ENCODE assay signal across 10 cellular contexts in the genomic region with DNA sequence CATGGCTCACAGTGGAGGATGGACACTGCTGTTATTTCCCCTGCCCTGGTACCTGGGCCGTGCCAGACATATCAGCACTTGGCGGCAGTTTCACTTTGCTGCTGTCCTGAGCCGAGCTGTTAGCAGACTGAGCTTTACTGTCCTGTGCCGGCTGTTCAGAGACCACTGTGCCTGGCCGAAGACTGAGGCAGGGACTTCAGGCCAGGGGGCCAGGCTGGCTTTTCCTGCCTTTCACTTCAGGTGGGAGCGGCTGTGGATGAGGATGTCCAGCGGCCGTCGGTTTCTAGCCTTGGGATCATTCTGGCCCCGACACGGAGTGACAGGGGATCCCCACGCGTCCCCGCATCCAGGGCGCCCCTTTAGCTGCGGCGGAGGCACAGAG. TPM values are rescaled to one million over a fixed set of nuclear protein-coding genes. Genes with fewer than 3 reads are reported as not detected.
DNase-seq lines count a peak whose midpoint lies in the region; ATAC-seq, FAIRE-seq and TF ChIP-seq lines count a peak whose summit lies in the region.
"Had no signal": no experiment of that assay in that cellular context is flagged by ENCODE, and none has a peak within 500 bp of the region (broad histone marks: within the 10 kb centered on the region; RNA-seq: fewer than 3 reads in every experiment).

No MANE protein-coding gene starts in this region.

- 23% methylated on average over 5 of the region's 17 CpGs for WGBS in right lobe of liver (ENCODE audit: insufficient coverage, low coverage, low lambda C conversion rate, missing lambda C conversion rate)
- WGBS in suprapubic skin = 0% methylated on average over 1 of the region's 17 CpGs

- no peak overlapping the region for H3K9ac ChIP-seq in MM.1S (ENCODE audit: low read length)

- ATAC-seq in activated CD4-positive, alpha-beta T cell treated with anti-CD3 and anti-CD28 coated beads for 36 hours = peak; percentile 14
- no peak for ATAC-seq in right lobe of liver

- TF ChIP-seq POLR2A in right lobe of liver (IDR thresholded peaks at IDR 0.05) (no peak), suprapubic skin (IDR thresholded peaks at IDR 0.05) (no peak), H54 (IDR thresholded peaks at IDR 0.05; ENCODE audit: low read depth, low read length) (no peak)

- CTCF ChIA-PET in activated CD4-positive, alpha-beta T cell treated with anti-CD3 and anti-CD28 coated beads for 36 hours (lab: Charles Lee) = interaction anchor here (0.8 to 1.4 kb wide), 5 partner anchors 11 to 79 kb away, joined by 3 to 4 read pairs (median 3); no protein-coding TSS in a partner anchor

- H3K27ac ChIP-seq in right lobe of liver (no peak overlapping the region), suprapubic skin (peak overlapping the region; percentile 74), MM.1S (ENCODE audit: low read length) (no peak overlapping the region)

- H4K20me1 ChIP-seq in MM.1S (ENCODE audit: insufficient read depth, low read length) = no peaks in the 10 kb centered on the region

- DNase-seq in activated CD4-positive, alpha-beta T cell treated with anti-CD3 and anti-CD28 coated beads for 36 hours = peak; percentile 41
- DNase-seq in activated CD4-positive, alpha-beta T cell treated with anti-CD3 and anti-CD28 coated beads for 1 hour = no peak
- DNase-seq in astrocyte of the cerebellum (ENCODE audit: low read depth) = no peak
- DNase-seq in right lobe of liver = peak in 1 of 3 donors; percentile 39
- DNase-seq in suprapubic skin (ENCODE audit: low spot score in 2 of 2) = no peak
- no peak for DNase-seq in MM.1S
- DNase-seq in NCI-H446 (lab: John Stamatoyannopoulos, UW) = no peak
- no peak for DNase-seq in H54 (ENCODE audit: insufficient read length, low spot score)

- H3K9me3 Mint-ChIP-seq in activated CD4-positive, alpha-beta T cell treated with anti-CD3 and anti-CD28 coated beads for 36 hours (ENCODE audit: low read depth) = no peaks in the 10 kb centered on the region

- H3K27ac Mint-ChIP-seq in activated CD4-positive, alpha-beta T cell treated with anti-CD3 and anti-CD28 coated beads for 36 hours = peak overlapping the region; percentile 93

- H3K4me1 Mint-ChIP-seq in activated CD4-positive, alpha-beta T cell treated with anti-CD3 and anti-CD28 coated beads for 36 hours = peaks cover 43% of the 10 kb centered on the region

- in situ Hi-C loops in astrocyte of the cerebellum (cut with HindIII; ENCODE audit: low sequenced_read_pairs) = no loop called here

- H3K36me3 ChIP-seq in right lobe of liver (no peaks in the 10 kb centered on the region), suprapubic skin (no peaks in the 10 kb centered on the region), MM.1S (replicated peaks; ENCODE audit: insufficient read depth, low read length) (no peaks in the 10 kb centered on the region)

- no peak for FAIRE-seq in H54 (lab: Jason Lieb, UNC)
- FAIRE-seq: A204.1, TTC549 had no signal

- H3K36me3 Mint-ChIP-seq in activated CD4-positive, alpha-beta T cell treated with anti-CD3 and anti-CD28 coated beads for 36 hours (ENCODE audit: low read depth) = peaks cover 26% of the 10 kb centered on the region

- H3K9me3 ChIP-seq in right lobe of liver (no peaks in the 10 kb centered on the region), suprapubic skin (no peaks in the 10 kb centered on the region), MM.1S (replicated peaks; ENCODE audit: insufficient read depth, low read length) (no peaks in the 10 kb centered on the region)

- no peaks in the 10 kb centered on the region for H3K27me3 Mint-ChIP-seq in activated CD4-positive, alpha-beta T cell treated with anti-CD3 and anti-CD28 coated beads for 36 hours

- H3F3A ChIP-seq in MM.1S (ENCODE audit: insufficient read depth, low read length) = no peaks in the 10 kb centered on the region

- H3K4me1 ChIP-seq in right lobe of liver (peaks cover 0 to 4% (median 0%) of the 10 kb centered on the region in 4 donors), suprapubic skin (peaks cover 45% of the 10 kb centered on the region), MM.1S (ENCODE audit: low read length) (no peaks in the 10 kb centered on the region)

- intact Hi-C loops in activated CD4-positive, alpha-beta T cell treated with anti-CD3 and anti-CD28 coated beads for 36 hours (cut with DNase I, micrococcal nuclease) = loop anchor here (2.0 to 10.0 kb wide), 5 partner anchors 49 to 425 kb away; a partner anchor contains a TSS
- intact Hi-C loops in right lobe of liver (cut with DNase I) = no loop called here

- no peak overlapping the region for H2AFZ ChIP-seq in MM.1S (ENCODE audit: low read length)

- peak overlapping the region; percentile 54 for H3K4me3 ChIP-seq in astrocyte of the cerebellum (ENCODE audit: low read depth, low read length)
- peak overlapping the region in 2 of 3 donors; percentile 21 to 49 for H3K4me3 ChIP-seq in right lobe of liver
- peak overlapping the region; percentile 79 for H3K4me3 ChIP-seq in suprapubic skin
- H3K4me3 ChIP-seq in MM.1S (ENCODE audit: low read length) = no peak overlapping the region

- H3K79me2 ChIP-seq in MM.1S (ENCODE audit: low read length) = no peaks in the 10 kb centered on the region

- POLR2A ChIA-PET in activated CD4-positive, alpha-beta T cell treated with anti-CD3 and anti-CD28 coated beads for 36 hours (lab: Charles Lee) = interaction anchor here (0.6 kb wide), 1 partner anchor 19 kb away, joined by 3 read pairs; no protein-coding TSS in a partner anchor

- H3K27me3 ChIP-seq in right lobe of liver (no peaks in the 10 kb centered on the region), suprapubic skin (peaks cover 14% of the 10 kb centered on the region), MM.1S (replicated peaks; ENCODE audit: insufficient read depth, low read length) (no peaks in the 10 kb centered on the region)

- peak overlapping the region; percentile 92 for H3K4me3 Mint-ChIP-seq in activated CD4-positive, alpha-beta T cell treated with anti-CD3 and anti-CD28 coated beads for 36 hours

- no peak for TF ChIP-seq EP300 in suprapubic skin (IDR thresholded peaks at IDR 0.05)

- H3K4me2 ChIP-seq in MM.1S (ENCODE audit: low read depth, low read length) = no peak overlapping the region

- H3K9me2 ChIP-seq in MM.1S (replicated peaks; ENCODE audit: insufficient read depth, low read length) = no peaks in the 10 kb centered on the region

- TF ChIP-seq CTCF in astrocyte of the cerebellum (IDR thresholded peaks at IDR 0.05; ENCODE audit: low read depth, low read length, missing control alignments) = no peak
- no peak for TF ChIP-seq CTCF in right lobe of liver (IDR thresholded peaks at IDR 0.05)
- TF ChIP-seq CTCF in suprapubic skin (IDR thresholded peaks at IDR 0.05) = no peak
- no peak for TF ChIP-seq CTCF in MM.1S (IDR thresholded peaks at IDR 0.05; ENCODE audit: low read length)

RNA-seq across cellular contexts. Expression of a gene that starts 1.0 kb away (rescaled TPM):
- 10 to 100 TPM; 20.5 to 22.4 TPM for total RNA-seq in activated CD4-positive, alpha-beta T cell treated with anti-CD3 and anti-CD28 coated beads for 36 hours
- under 1 TPM; 0.15 to 1.00 (median 0.34) TPM for total RNA-seq in right lobe of liver
- 1 to 10 TPM; 3.8 to 7.1 (median 5.2) TPM for total RNA-seq in suprapubic skin

Comparison
In these comparisons a context has a peak if more than half of its experiments do, and no peak if none do; other contexts are left out.
1. intact Hi-C loops: an anchor here in activated CD4-positive, alpha-beta T cell treated with anti-CD3 and anti-CD28 coated beads for 36 hours (2.0 to 10.0 kb wide); none called in right lobe of liver.